15 cellular contexts compared by ENCODE assay signal in genomic region chr1:172112573-172112972, GRCh38.
DNase-seq lines count a peak whose midpoint lies in the region; ATAC-seq and TF ChIP-seq lines count a peak whose summit lies in the region.
"Had no signal": no experiment of that assay in that cellular context is flagged by ENCODE, and none has a peak within 500 bp of the region (broad histone marks: within the 10 kb centered on the region; RNA-seq: fewer than 3 reads in every experiment).

No MANE protein-coding gene starts in this region.

- ATAC-seq in PC-3 (peak; percentile 21; the same call in 1 of the 2 replicates), foreskin keratinocyte (peak; percentile 36)

- no peak overlapping the region for H3K4me2 ChIP-seq in PC-3 (ENCODE audit: low read length)

- H3K9me3 ChIP-seq in A673 (ENCODE audit: low read depth, low read length, poor library complexity, severe bottlenecking) (no peaks in the 10 kb centered on the region), PC-3 (ENCODE audit: low read length) (no peaks in the 10 kb centered on the region)

- BruUV-seq in A673 (replicated peaks; lab: Mats Ljungman, UMichigan) (no TSS peak), PC-3 (replicated peaks; lab: Mats Ljungman, UMichigan) (no TSS peak)

- no peak overlapping the region for H3K9ac ChIP-seq in PC-3 (ENCODE audit: low read length)

- H3K27me3 ChIP-seq in A673 (replicated peaks; ENCODE audit: insufficient read depth, low read depth, low read length, poor library complexity) (no peaks in the 10 kb centered on the region), PC-3 (ENCODE audit: low read length) (no peaks in the 10 kb centered on the region; the same call in 1 of the 2 replicates), foreskin keratinocyte (no peaks in the 10 kb centered on the region)

- H3F3A ChIP-seq in PC-3 (ENCODE audit: low read length, unreplicated experiment), result no peaks in the 10 kb centered on the region

- H3K4me1 ChIP-seq in A673 (ENCODE audit: insufficient read depth, low read length, poor library complexity, severe bottlenecking) (peaks cover 72% of the 10 kb centered on the region), PC-3 (ENCODE audit: insufficient read depth, low read length) (no peaks in the 10 kb centered on the region), foreskin keratinocyte (peaks cover 13% of the 10 kb centered on the region)

- no peaks in the 10 kb centered on the region for H3K79me2 ChIP-seq in PC-3 (ENCODE audit: low read length)

- 0 out of 2 replicates have a peak, but pooled peaks cover 3% of the 10 kb centered on the region for H3K9me2 ChIP-seq in PC-3 (replicated peaks; ENCODE audit: low read length)

- H2AFZ ChIP-seq in PC-3 (ENCODE audit: low read length), result no peak overlapping the region

- POLR2A ChIA-PET in A673 (lab: Charles Lee; ENCODE audit: low non-redundant PET) (no interaction called here), PC-3 (lab: Charles Lee; ENCODE audit: unreplicated experiment) (no interaction called here)

- intact Hi-C loops in A673 (cut with micrococcal nuclease; ENCODE audit: unreplicated experiment), result no loop called here
- intact Hi-C loops in PC-3 (cut with micrococcal nuclease), result no loop called here

- CTCF ChIA-PET in A673 (lab: Charles Lee) (interaction anchor here (0.5 to 1.1 kb wide), 2 partner anchors 287 to 618 kb away, joined by 4 to 5 read pairs; no protein-coding TSS in a partner anchor), PC-3 (lab: Charles Lee) (interaction anchor here (0.6 kb wide), 1 partner anchor 247 kb away, joined by 5 read pairs; no protein-coding TSS in a partner anchor)

- H3K4me3 ChIP-seq in A673 (ENCODE audit: low read depth, low read length, poor library complexity, severe bottlenecking) (no peak overlapping the region), PC-3 (ENCODE audit: low read length) (no peak overlapping the region)

- no peak for DNase-seq in A673 (ENCODE audit: low spot score)
- DNase-seq in HCEC 1CT, result peak; percentile 13
- no peak for DNase-seq in PC-3
- no peak for DNase-seq in foreskin keratinocyte
- DNase-seq in effector CD4-positive, alpha-beta T cell, result no peak
- DNase-seq in mesenteric fat pad (ENCODE audit: low spot score), result no peak
- DNase-seq in NCI-H1930 (lab: John Stamatoyannopoulos, UW), result no peak
- DNase-seq: ACHN; CD4-positive, alpha-beta T cell; DMS79; GDM1; KG1; NCI-H2029; NCI-H526; SHP77 treated with DMSO at 0.1 percent for 48 hours had no signal

- TF ChIP-seq CTCF in A673 (conservative IDR thresholded peaks at IDR 0.05; ENCODE audit: low read depth, low read length) (no peak), PC-3 (conservative IDR thresholded peaks at IDR 0.05; ENCODE audit: low read depth, low read length) (no peak), foreskin keratinocyte (conservative IDR thresholded peaks at IDR 0.05) (no peak)

- H3K27ac ChIP-seq in A673 (ENCODE audit: low read depth, low read length, poor library complexity, severe bottlenecking) (peak overlapping the region; percentile 39), PC-3 (ENCODE audit: low read length) (no peak overlapping the region), foreskin keratinocyte (no peak overlapping the region)

- H3K36me3 ChIP-seq in A673 (ENCODE audit: insufficient read depth, low read length, poor library complexity, severe bottlenecking), result no peaks in the 10 kb centered on the region
- no peaks in the 10 kb centered on the region for H3K36me3 ChIP-seq in PC-3 (ENCODE audit: low read depth, low read length)

- no peaks in the 10 kb centered on the region for H4K20me1 ChIP-seq in PC-3 (ENCODE audit: low read length)
